In genomic region chr2:37326285-37326684, GRCh38 we compare ENCODE assay signal across 1 cellular context.
A peak's percentile ranks its signal among the peaks of the same experiment; 100 is the strongest.
TF ChIP-seq lines count a peak whose summit lies in the region.

No MANE protein-coding gene starts in this region.

TF ChIP-seq in HEK293, 187 proteins besides CTCF, POLR2A, EP300 and RAD21 (continued from another document):
- no peak for TF ChIP-seq HOXD13 (CRISPR knock-in tag; IDR thresholded peaks at IDR 0.05; ENCODE audit: borderline replicate concordance)
- no peak for TF ChIP-seq ZNF544 (tag by site-specific recombination; IDR thresholded peaks at IDR 0.05)
- no peak for TF ChIP-seq RBAK (tag by site-specific recombination; IDR thresholded peaks at IDR 0.05)
- TF ChIP-seq PRDM10 (tag by site-specific recombination; IDR thresholded peaks at IDR 0.05), result peak; percentile 69
